In genomic region chr19:13404236-13404635, GRCh38 we compare ENCODE assay signal across 20 cellular contexts.
"Had no signal": no experiment of that assay in that cellular context is flagged by ENCODE, and none has a peak within 500 bp of the region (broad histone marks: within the 10 kb centered on the region; RNA-seq: fewer than 3 reads in every experiment).

No MANE protein-coding gene starts in this region.

- ATAC-seq: activated naive CD8-positive, alpha-beta T cell treated with anti-CD3 and anti-CD28 coated beads, Interleukin-2, amount 50 U/mL, for 24 hours; left lobe of liver; natural killer cell; stimulated activated naive B cell treated with anti-CD40 and anti-IgM and Interleukin-4, amounts not matched to agents 10 μg/mL and 1 μg/mL and 100 μg/mL, for 72 hours had no signal

- H3K36me3 ChIP-seq: ascending aorta, breast epithelium, thoracic aorta, upper lobe of left lung had no signal

- H3K4me3 ChIP-seq: ascending aorta, breast epithelium, lung, thoracic aorta, upper lobe of left lung had no signal

- H3K27me3 ChIP-seq: ascending aorta, upper lobe of left lung had no signal

- H3K9me3 ChIP-seq: ascending aorta had no signal

- DNase-seq: activated CD4-positive, CD25-positive, alpha-beta regulatory T cell treated with anti-CD3 and anti-CD28 coated beads, Interleukin-2, amount 50 U/mL, for 72 hours; activated CD8-positive, alpha-beta memory T cell treated with anti-CD3 and anti-CD28 coated beads for 24 hours; activated CD8-positive, alpha-beta memory T cell treated with anti-CD3 and anti-CD28 coated beads, Interleukin-2, amount 50 U/mL, for 48 hours; activated effector memory CD4-positive, alpha-beta T cell treated with Interleukin-2 at 50 U/mL for 16 hours; activated naive CD4-positive, alpha-beta T cell treated with anti-CD3 and anti-CD28 coated beads, Interleukin-2, amount 10 ng/mL, durations not matched to agents 7 days and 5 days; activated naive CD8-positive, alpha-beta T cell treated with anti-CD3 and anti-CD28 coated beads, Interleukin-2, amount 50 U/mL, for 24 hours; activated T-cell treated with anti-CD3 and anti-CD28 coated beads, Interleukin-2, amount 50 U/mL, for 48 hours; effector CD4-positive, alpha-beta T cell; kidney; natural killer cell; retina; stimulated activated naive B cell treated with anti-CD40 and anti-IgM and Interleukin-4, amounts not matched to agents 10 μg/mL and 1 μg/mL and 100 μg/mL, for 72 hours; upper lobe of left lung had no signal

- FAIRE-seq: frontal cortex, kidney had no signal

- H3K4me1 ChIP-seq: ascending aorta, breast epithelium, upper lobe of left lung had no signal

- H3K27ac ChIP-seq: ascending aorta, breast epithelium, thoracic aorta, upper lobe of left lung, VCaP had no signal
